Comparison of ENCODE assay signal across 8 cellular contexts in genomic region chr19:49056101-49056901, GRCh38. TPM values are rescaled to one million over a fixed set of nuclear protein-coding genes. Genes with fewer than 3 reads are reported as not detected.
DNase-seq lines count a peak whose midpoint lies in the region; ATAC-seq and TF ChIP-seq lines count a peak whose summit lies in the region.

No MANE protein-coding gene starts in this region.

- H3K36me3 ChIP-seq in liver (ENCODE audit: control insufficient read depth in 4 of 4, insufficient read depth in 3 of 4, low read depth in 1 of 4, low read length in 3 of 4): no peaks in the 10 kb centered on the region

- TF ChIP-seq RAD21 in liver (IDR thresholded peaks at IDR 0.05): no peak

- no peak for ATAC-seq in GM19324 (IDR thresholded peaks at IDR 0.05; ENCODE audit: low FRiP score, unreplicated experiment)
- no peak for ATAC-seq in GM18502 (IDR thresholded peaks at IDR 0.05; ENCODE audit: poor library complexity, unreplicated experiment)

- H3K4me1 ChIP-seq in liver (ENCODE audit: control insufficient read depth in 4 of 4, insufficient read depth in 4 of 4, low read length in 3 of 4): peaks cover 0 to 22% (median 12%) of the 10 kb centered on the region in 4 donors

- TF ChIP-seq CTCF in coronary artery (IDR thresholded peaks at IDR 0.05) (peak; percentile 37), liver (IDR thresholded peaks at IDR 0.05; ENCODE audit: low read depth, low read length, missing input control) (no peak)

- WGBS in liver: 2% methylated on average over 63 of the region's 63 CpGs

- H3K9ac ChIP-seq in liver (ENCODE audit: low read depth in 1 of 2, low read length in 2 of 2): no peak overlapping the region

- H3K9me3 ChIP-seq in liver (ENCODE audit: control insufficient read depth in 4 of 4, low read length in 3 of 4): no peaks in the 10 kb centered on the region

- DNase-seq in EH (ENCODE audit: low read depth) (peak; percentile 63), HuH-7 (ENCODE audit: low spot score) (peak; percentile 95), coronary artery (ENCODE audit: low spot score) (no peak)
- DNase-seq in activated CD4-positive, CD25-positive, alpha-beta regulatory T cell treated with anti-CD3 and anti-CD28 coated beads, Interleukin-2, amount 50 U/mL, for 72 hours: peak; percentile 69
- DNase-seq in stimulated activated CD4-positive, alpha-beta T cell treated with anti-CD3 and anti-CD28 coated beads, TNF-alpha, amount 100 ng/mL, for 4 hours (ENCODE audit: low read depth in 3 of 3): peak; percentile 18 to 39 (median 36)

- H3K4me3 ChIP-seq in coronary artery (peak overlapping the region; percentile 83), liver (ENCODE audit: low read depth in 1 of 3, low read length in 3 of 3) (peak overlapping the region; percentile 59 to 61 (median 59))

- no peaks in the 10 kb centered on the region for H3K27me3 ChIP-seq in liver (ENCODE audit: control insufficient read depth in 4 of 4, insufficient read depth in 4 of 4, low read length in 3 of 4)

- no peak overlapping the region for H3K27ac ChIP-seq in coronary artery
- H3K27ac ChIP-seq in liver (ENCODE audit: low read depth in 1 of 2, low read length in 2 of 2): no peak overlapping the region

TF ChIP-seq in liver, 16 proteins besides CTCF, POLR2A, EP300 and RAD21:
- TF ChIP-seq GABPA (IDR thresholded peaks at IDR 0.05 in 1 of 2, conservative IDR thresholded peaks at IDR 0.05 in 1 of 2) (no peak), ZBTB33 (IDR thresholded peaks at IDR 0.05) (no peak), TAF1 (conservative IDR thresholded peaks at IDR 0.05) (no peak), RXRA (IDR thresholded peaks at IDR 0.05) (no peak), JUND (IDR thresholded peaks at IDR 0.05) (no peak), FOXA1 (IDR thresholded peaks at IDR 0.05) (no peak), EGR1 (IDR thresholded peaks at IDR 0.05; ENCODE audit: low read depth in 2 of 2) (no peak), REST (IDR thresholded peaks at IDR 0.05) (no peak)

RNA-seq across cellular contexts. Expression of gene CGB7, which starts 1.2 kb away (rescaled TPM):
- not detected for total RNA-seq in liver
- not detected for polyA plus RNA-seq in liver

RNA-seq across cellular contexts. Expression of gene CGB8, which starts 7.4 kb away (rescaled TPM):
- total RNA-seq in liver: not detected
- polyA plus RNA-seq in liver: not detected

RNA-seq across cellular contexts. Expression of gene NTF4, which starts 8.3 kb away (rescaled TPM):
- total RNA-seq in liver: not detected
- polyA plus RNA-seq in liver: not detected

RNA-seq across cellular contexts. Expression of gene CGB5, which starts 12.7 kb away (rescaled TPM):
- not detected for total RNA-seq in liver
- polyA plus RNA-seq in liver: not detected

RNA-seq across cellular contexts. Expression of gene KCNA7, which starts 16.2 kb away (rescaled TPM):
- total RNA-seq in liver: not detected
- not detected for polyA plus RNA-seq in liver
